Comparison of ENCODE assay signal across 20 cellular contexts in genomic region chrX:108053218-108053617, GRCh38. TPM values are rescaled to one million over a fixed set of nuclear protein-coding genes. Genes with fewer than 3 reads are reported as not detected.
DNase-seq lines count a peak whose midpoint lies in the region; ATAC-seq, FAIRE-seq and TF ChIP-seq lines count a peak whose summit lies in the region.
"Had no signal": no experiment of that assay in that cellular context is flagged by ENCODE, and none has a peak within 500 bp of the region (broad histone marks: within the 10 kb centered on the region; RNA-seq: fewer than 3 reads in every experiment).

No MANE protein-coding gene starts in this region.

- H3K27me3 ChIP-seq in astrocyte (ENCODE audit: insufficient read depth, low read length), result no peaks in the 10 kb centered on the region

- no peak overlapping the region for H2AFZ ChIP-seq in astrocyte (ENCODE audit: low read depth, low read length)
- H2AFZ ChIP-seq: PC-9 had no signal

- H3K27ac Mint-ChIP-seq in astrocyte (ENCODE audit: unreplicated experiment), result no peak overlapping the region
- H3K27ac Mint-ChIP-seq: B cell had no signal

- no peak overlapping the region for H3K4me3 Mint-ChIP-seq in astrocyte (ENCODE audit: unreplicated experiment)
- H3K4me3 Mint-ChIP-seq: B cell; CD4-positive, CD25-positive, alpha-beta regulatory T cell had no signal

- no peak overlapping the region for H3K4me2 ChIP-seq in astrocyte (ENCODE audit: low read length)
- H3K4me2 ChIP-seq: PC-9 had no signal

- no peaks in the 10 kb centered on the region for H4K20me1 ChIP-seq in astrocyte (ENCODE audit: insufficient read depth, low read length)

- no peaks in the 10 kb centered on the region for H3K36me3 Mint-ChIP-seq in astrocyte (ENCODE audit: low read depth, unreplicated experiment)
- H3K36me3 Mint-ChIP-seq: CD4-positive, CD25-positive, alpha-beta regulatory T cell had no signal

- no peak overlapping the region for H3K4me3 ChIP-seq in astrocyte (ENCODE audit: insufficient read depth, low read depth, low read length)
- H3K4me3 ChIP-seq: PC-9 had no signal

- no peaks in the 10 kb centered on the region for H3K79me2 ChIP-seq in astrocyte (ENCODE audit: insufficient read depth, low read length)

- H3K9me3 Mint-ChIP-seq in astrocyte (ENCODE audit: unreplicated experiment), result no peaks in the 10 kb centered on the region
- H3K9me3 Mint-ChIP-seq: CD4-positive, CD25-positive, alpha-beta regulatory T cell had no signal

- TF ChIP-seq CTCF in astrocyte (IDR thresholded peaks at IDR 0.05; ENCODE audit: insufficient read depth, low read depth, low read length), result no peak

- no peaks in the 10 kb centered on the region for H3K4me1 Mint-ChIP-seq in astrocyte (ENCODE audit: low read depth, unreplicated experiment)
- H3K4me1 Mint-ChIP-seq: B cell had no signal

- no peaks in the 10 kb centered on the region for H3K9me3 ChIP-seq in astrocyte (ENCODE audit: insufficient read depth, low read depth, low read length)

- no peaks in the 10 kb centered on the region for H3K36me3 ChIP-seq in astrocyte (ENCODE audit: insufficient read depth, low read length)

- ATAC-seq in activated CD4-positive, CD25-positive, alpha-beta regulatory T cell treated with anti-CD3 and anti-CD28 coated beads, Interleukin-2, amount 50 U/mL, for 24 hours, result peak; percentile 67 to 94
- ATAC-seq in GM18868 (IDR thresholded peaks at IDR 0.05; ENCODE audit: unreplicated experiment), result peak; percentile 79
- ATAC-seq: SK-N-SH treated with all-trans-retinoic acid at 6 μM for 48 hours had no signal

- no peak for DNase-seq in activated CD4-positive, CD25-positive, alpha-beta regulatory T cell (lab: John Stamatoyannopoulos, UW)
- DNase-seq in astrocyte (ENCODE audit: low read depth) (no peak), NCI-H2171 (lab: John Stamatoyannopoulos, UW) (no peak), HT-29 (ENCODE audit: low spot score) (no peak), KG1 (lab: John Stamatoyannopoulos, UW) (no peak)
- DNase-seq: Calu3; CD4-positive, CD25-positive, alpha-beta regulatory T cell; NCI-H1048; NCI-H1436; NCI-H1930; NCI-H526; PC-9; SIG-M5 had no signal

- no peak overlapping the region for H3K9ac ChIP-seq in astrocyte (ENCODE audit: low read length)

- no peak overlapping the region for H3K27ac ChIP-seq in astrocyte (ENCODE audit: low read depth, low read length)
- H3K27ac ChIP-seq: 22Rv1, PC-9, RWPE1 had no signal

- H3K4me1 ChIP-seq in astrocyte (ENCODE audit: insufficient read depth, low read length), result no peaks in the 10 kb centered on the region

- FAIRE-seq in A204.1 (lab: Jason Lieb, UNC), result peak; percentile 11
- peak; percentile 62 for FAIRE-seq in astrocyte (lab: Jason Lieb, UNC)

- no peaks in the 10 kb centered on the region for H3K27me3 Mint-ChIP-seq in astrocyte (ENCODE audit: low read depth, unreplicated experiment)
- H3K27me3 Mint-ChIP-seq: B cell; CD4-positive, CD25-positive, alpha-beta regulatory T cell had no signal

RNA-seq across cellular contexts. Expression of gene VSIG1, which starts 8.4 kb away (rescaled TPM):
- not detected in 2 replicates for total RNA-seq in astrocyte
- 0.26 TPM in 1 of 2 replicates, not detected in the other for total RNA-seq in HT-29 (2014; rRNA removed; shearing (Covaris generic))
- total RNA-seq: PC-9 had no signal

RNA-seq across cellular contexts. Expression of gene PSMD10, which starts 38.1 kb away (rescaled TPM):
- 47.3 and 49.6 TPM in 2 replicates for total RNA-seq in astrocyte
- 22.1 and 25.4 TPM in 2 replicates for total RNA-seq in HT-29 (2014; rRNA removed; shearing (Covaris generic))

RNA-seq across cellular contexts. Expression of gene ATG4A, which starts 38.4 kb away (rescaled TPM):
- total RNA-seq in astrocyte, result 10.7 and 11.5 TPM in 2 replicates
- 3.2 and 3.4 TPM in 2 replicates for total RNA-seq in HT-29 (2014; rRNA removed; shearing (Covaris generic))
